In the genomic region with DNA sequence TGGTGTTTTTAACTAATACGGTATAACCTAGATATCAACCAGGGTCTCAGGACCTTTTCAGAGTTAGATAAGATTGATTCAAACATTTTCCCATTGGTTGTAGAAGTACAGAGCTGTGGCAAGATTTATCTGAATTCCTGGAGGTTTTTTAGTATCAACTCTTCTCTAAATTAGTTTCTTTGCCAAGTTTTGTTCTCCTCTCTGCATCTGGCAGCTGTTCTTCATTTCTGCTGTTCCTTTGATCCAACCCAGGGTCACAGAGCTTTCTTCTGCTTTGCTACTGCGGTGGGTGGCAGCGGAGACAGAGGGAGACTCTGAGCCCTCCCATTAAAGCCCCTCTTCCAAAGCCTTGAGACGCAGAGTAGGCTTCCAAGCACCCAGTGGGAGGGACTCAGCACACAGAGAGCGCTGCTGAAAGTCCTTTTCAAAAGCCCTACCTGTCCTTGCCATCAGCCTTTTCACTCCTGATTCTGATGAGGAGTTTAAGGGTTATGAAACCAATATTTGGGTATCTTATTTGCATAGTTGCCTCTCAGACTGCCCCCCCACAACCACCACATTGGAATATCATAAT, we compare ENCODE assay signal across 1 cellular context.
TF ChIP-seq lines count a peak whose summit lies in the region.

No MANE protein-coding gene starts in this region.

TF ChIP-seq in WTC11, 78 proteins besides CTCF, POLR2A, EP300 and RAD21 (continued from another document):
- TF ChIP-seq, protein P1, sequence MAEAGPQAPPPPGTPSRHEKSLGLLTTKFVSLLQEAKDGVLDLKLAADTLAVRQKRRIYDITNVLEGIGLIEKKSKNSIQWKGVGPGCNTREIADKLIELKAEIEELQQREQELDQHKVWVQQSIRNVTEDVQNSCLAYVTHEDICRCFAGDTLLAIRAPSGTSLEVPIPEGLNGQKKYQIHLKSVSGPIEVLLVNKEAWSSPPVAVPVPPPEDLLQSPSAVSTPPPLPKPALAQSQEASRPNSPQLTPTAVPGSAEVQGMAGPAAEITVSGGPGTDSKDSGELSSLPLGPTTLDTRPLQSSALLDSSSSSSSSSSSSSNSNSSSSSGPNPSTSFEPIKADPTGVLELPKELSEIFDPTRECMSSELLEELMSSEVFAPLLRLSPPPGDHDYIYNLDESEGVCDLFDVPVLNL (CRISPR knock-in tag; IDR thresholded peaks at IDR 0.05; ENCODE audit: borderline replicate concordance, low read depth), result no peak
- TF ChIP-seq OVOL2 (CRISPR knock-in tag; IDR thresholded peaks at IDR 0.05; ENCODE audit: borderline replicate concordance) (no peak), NR1H2 (CRISPR knock-in tag; IDR thresholded peaks at IDR 0.05) (no peak), NFYB (CRISPR knock-in tag; conservative IDR thresholded peaks at IDR 0.05; ENCODE audit: low read depth) (no peak), FOXP1 (CRISPR knock-in tag; IDR thresholded peaks at IDR 0.05; ENCODE audit: borderline replicate concordance) (no peak), ETV6 (CRISPR knock-in tag; IDR thresholded peaks at IDR 0.05) (no peak)
- TF ChIP-seq, protein P2, sequence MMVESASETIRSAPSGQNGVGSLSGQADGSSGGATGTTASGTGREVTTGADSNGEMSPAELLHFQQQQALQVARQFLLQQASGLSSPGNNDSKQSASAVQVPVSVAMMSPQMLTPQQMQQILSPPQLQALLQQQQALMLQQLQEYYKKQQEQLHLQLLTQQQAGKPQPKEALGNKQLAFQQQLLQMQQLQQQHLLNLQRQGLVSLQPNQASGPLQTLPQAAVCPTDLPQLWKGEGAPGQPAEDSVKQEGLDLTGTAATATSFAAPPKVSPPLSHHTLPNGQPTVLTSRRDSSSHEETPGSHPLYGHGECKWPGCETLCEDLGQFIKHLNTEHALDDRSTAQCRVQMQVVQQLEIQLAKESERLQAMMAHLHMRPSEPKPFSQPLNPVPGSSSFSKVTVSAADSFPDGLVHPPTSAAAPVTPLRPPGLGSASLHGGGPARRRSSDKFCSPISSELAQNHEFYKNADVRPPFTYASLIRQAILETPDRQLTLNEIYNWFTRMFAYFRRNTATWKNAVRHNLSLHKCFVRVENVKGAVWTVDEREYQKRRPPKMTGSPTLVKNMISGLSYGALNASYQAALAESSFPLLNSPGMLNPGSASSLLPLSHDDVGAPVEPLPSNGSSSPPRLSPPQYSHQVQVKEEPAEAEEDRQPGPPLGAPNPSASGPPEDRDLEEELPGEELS (CRISPR knock-in tag; IDR thresholded peaks at IDR 0.05), result no peak
- TF ChIP-seq, protein P3, sequence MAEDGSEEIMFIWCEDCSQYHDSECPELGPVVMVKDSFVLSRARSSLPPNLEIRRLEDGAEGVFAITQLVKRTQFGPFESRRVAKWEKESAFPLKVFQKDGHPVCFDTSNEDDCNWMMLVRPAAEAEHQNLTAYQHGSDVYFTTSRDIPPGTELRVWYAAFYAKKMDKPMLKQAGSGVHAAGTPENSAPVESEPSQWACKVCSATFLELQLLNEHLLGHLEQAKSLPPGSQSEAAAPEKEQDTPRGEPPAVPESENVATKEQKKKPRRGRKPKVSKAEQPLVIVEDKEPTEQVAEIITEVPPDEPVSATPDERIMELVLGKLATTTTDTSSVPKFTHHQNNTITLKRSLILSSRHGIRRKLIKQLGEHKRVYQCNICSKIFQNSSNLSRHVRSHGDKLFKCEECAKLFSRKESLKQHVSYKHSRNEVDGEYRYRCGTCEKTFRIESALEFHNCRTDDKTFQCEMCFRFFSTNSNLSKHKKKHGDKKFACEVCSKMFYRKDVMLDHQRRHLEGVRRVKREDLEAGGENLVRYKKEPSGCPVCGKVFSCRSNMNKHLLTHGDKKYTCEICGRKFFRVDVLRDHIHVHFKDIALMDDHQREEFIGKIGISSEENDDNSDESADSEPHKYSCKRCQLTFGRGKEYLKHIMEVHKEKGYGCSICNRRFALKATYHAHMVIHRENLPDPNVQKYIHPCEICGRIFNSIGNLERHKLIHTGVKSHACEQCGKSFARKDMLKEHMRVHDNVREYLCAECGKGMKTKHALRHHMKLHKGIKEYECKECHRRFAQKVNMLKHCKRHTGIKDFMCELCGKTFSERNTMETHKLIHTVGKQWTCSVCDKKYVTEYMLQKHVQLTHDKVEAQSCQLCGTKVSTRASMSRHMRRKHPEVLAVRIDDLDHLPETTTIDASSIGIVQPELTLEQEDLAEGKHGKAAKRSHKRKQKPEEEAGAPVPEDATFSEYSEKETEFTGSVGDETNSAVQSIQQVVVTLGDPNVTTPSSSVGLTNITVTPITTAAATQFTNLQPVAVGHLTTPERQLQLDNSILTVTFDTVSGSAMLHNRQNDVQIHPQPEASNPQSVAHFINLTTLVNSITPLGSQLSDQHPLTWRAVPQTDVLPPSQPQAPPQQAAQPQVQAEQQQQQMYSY (CRISPR knock-in tag; IDR thresholded peaks at IDR 0.05), result no peak
- TF ChIP-seq, protein P4, sequence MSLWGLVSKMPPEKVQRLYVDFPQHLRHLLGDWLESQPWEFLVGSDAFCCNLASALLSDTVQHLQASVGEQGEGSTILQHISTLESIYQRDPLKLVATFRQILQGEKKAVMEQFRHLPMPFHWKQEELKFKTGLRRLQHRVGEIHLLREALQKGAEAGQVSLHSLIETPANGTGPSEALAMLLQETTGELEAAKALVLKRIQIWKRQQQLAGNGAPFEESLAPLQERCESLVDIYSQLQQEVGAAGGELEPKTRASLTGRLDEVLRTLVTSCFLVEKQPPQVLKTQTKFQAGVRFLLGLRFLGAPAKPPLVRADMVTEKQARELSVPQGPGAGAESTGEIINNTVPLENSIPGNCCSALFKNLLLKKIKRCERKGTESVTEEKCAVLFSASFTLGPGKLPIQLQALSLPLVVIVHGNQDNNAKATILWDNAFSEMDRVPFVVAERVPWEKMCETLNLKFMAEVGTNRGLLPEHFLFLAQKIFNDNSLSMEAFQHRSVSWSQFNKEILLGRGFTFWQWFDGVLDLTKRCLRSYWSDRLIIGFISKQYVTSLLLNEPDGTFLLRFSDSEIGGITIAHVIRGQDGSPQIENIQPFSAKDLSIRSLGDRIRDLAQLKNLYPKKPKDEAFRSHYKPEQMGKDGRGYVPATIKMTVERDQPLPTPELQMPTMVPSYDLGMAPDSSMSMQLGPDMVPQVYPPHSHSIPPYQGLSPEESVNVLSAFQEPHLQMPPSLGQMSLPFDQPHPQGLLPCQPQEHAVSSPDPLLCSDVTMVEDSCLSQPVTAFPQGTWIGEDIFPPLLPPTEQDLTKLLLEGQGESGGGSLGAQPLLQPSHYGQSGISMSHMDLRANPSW (CRISPR knock-in tag; conservative IDR thresholded peaks at IDR 0.05; ENCODE audit: low read depth), result no peak
- TF ChIP-seq, protein P5, sequence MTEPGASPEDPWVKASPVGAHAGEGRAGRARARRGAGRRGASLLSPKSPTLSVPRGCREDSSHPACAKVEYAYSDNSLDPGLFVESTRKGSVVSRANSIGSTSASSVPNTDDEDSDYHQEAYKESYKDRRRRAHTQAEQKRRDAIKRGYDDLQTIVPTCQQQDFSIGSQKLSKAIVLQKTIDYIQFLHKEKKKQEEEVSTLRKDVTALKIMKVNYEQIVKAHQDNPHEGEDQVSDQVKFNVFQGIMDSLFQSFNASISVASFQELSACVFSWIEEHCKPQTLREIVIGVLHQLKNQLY (CRISPR knock-in tag; IDR thresholded peaks at IDR 0.05), result no peak
